Comparison of ENCODE assay signal across 18 cellular contexts in genomic region chr2:134512734-134513467, GRCh38.
DNase-seq lines count a peak whose midpoint lies in the region; ATAC-seq, FAIRE-seq and TF ChIP-seq lines count a peak whose summit lies in the region.
"Had no signal": no experiment of that assay in that cellular context is flagged by ENCODE, and none has a peak within 500 bp of the region (broad histone marks: within the 10 kb centered on the region; RNA-seq: fewer than 3 reads in every experiment).

No MANE protein-coding gene starts in this region.

- H3K9me3 ChIP-seq in HepG2 (ENCODE audit: low read length) (no peaks in the 10 kb centered on the region), right lobe of liver (no peaks in the 10 kb centered on the region)
- H3K9me3 ChIP-seq: BLaER1 treated with 17β-estradiol and CSF1 and Interleukin-3, amounts not matched to agents 10 nM and 100 nM; HAP-1 had no signal

- no peak for TF ChIP-seq RAD21 in HepG2 (CRISPR knock-in tag; IDR thresholded peaks at IDR 0.05)

- no peaks in the 10 kb centered on the region for H3K36me3 ChIP-seq in HepG2 (replicated peaks in 1 of 2; ENCODE audit: control insufficient read depth in 1 of 2, insufficient read depth in 2 of 2, low read length in 2 of 2)
- no peaks in the 10 kb centered on the region for H3K36me3 ChIP-seq in right lobe of liver
- H3K36me3 ChIP-seq: BLaER1 treated with 17β-estradiol and CSF1 and Interleukin-3, amounts not matched to agents 10 nM and 100 nM; HAP-1 had no signal

- H2AFZ ChIP-seq in HepG2 (ENCODE audit: low read length) = no peak overlapping the region
- H2AFZ ChIP-seq: GM23248 had no signal

- peaks cover 2% of the 10 kb centered on the region for H3K27me3 Mint-ChIP-seq in endothelial cell (ENCODE audit: unreplicated experiment)
- H3K27me3 Mint-ChIP-seq in memory B cell = no peaks in the 10 kb centered on the region
- H3K27me3 Mint-ChIP-seq: B cell had no signal

- H3K36me3 Mint-ChIP-seq in endothelial cell (ENCODE audit: low read depth, unreplicated experiment) = peaks cover 21% of the 10 kb centered on the region
- H3K36me3 Mint-ChIP-seq in memory B cell = peaks cover 6% of the 10 kb centered on the region
- no peaks in the 10 kb centered on the region for H3K36me3 Mint-ChIP-seq in activated naive CD4-positive, alpha-beta T cell treated with anti-CD3 and anti-CD28 coated beads, Interleukin-2, amount 50 U/mL, for 72 hours
- H3K36me3 Mint-ChIP-seq: CD8-positive, alpha-beta T cell had no signal

- H3K4me1 Mint-ChIP-seq in endothelial cell (ENCODE audit: unreplicated experiment) (no peaks in the 10 kb centered on the region), memory B cell (no peaks in the 10 kb centered on the region)
- H3K4me1 Mint-ChIP-seq: B cell had no signal

- 11% methylated on average over 5 of the region's 5 CpGs for WGBS in HepG2 (ENCODE audit: low lambda C conversion rate)
- WGBS in right lobe of liver (ENCODE audit: insufficient coverage, low coverage, low lambda C conversion rate, missing lambda C conversion rate) = 71% methylated on average over 5 of the region's 5 CpGs

- H3K4me1 ChIP-seq in HepG2 (ENCODE audit: insufficient read depth, low read length) (no peaks in the 10 kb centered on the region), right lobe of liver (no peaks in the 10 kb centered on the region)
- H3K4me1 ChIP-seq: BLaER1 treated with 17β-estradiol and CSF1 and Interleukin-3, amounts not matched to agents 10 nM and 100 nM; HAP-1 had no signal

- H3K9ac ChIP-seq in HepG2 (ENCODE audit: insufficient read depth, low read depth, low read length) = no peak overlapping the region
- H3K9ac ChIP-seq: BLaER1 treated with 17β-estradiol and CSF1 and Interleukin-3, amounts not matched to agents 10 nM and 100 nM; GM23248 had no signal

- H3K27ac Mint-ChIP-seq in endothelial cell (ENCODE audit: unreplicated experiment) (no peak overlapping the region), memory B cell (peak overlapping the region; percentile 22)
- no peak overlapping the region for H3K27ac Mint-ChIP-seq in activated naive CD4-positive, alpha-beta T cell treated with anti-CD3 and anti-CD28 coated beads, Interleukin-2, amount 50 U/mL, for 72 hours
- H3K27ac Mint-ChIP-seq: B cell; CD8-positive, alpha-beta T cell had no signal

- no peak overlapping the region for H3K27ac ChIP-seq in HepG2 (ENCODE audit: extremely low read length, insufficient read depth, low read length)
- no peak overlapping the region for H3K27ac ChIP-seq in right lobe of liver
- H3K27ac ChIP-seq: BLaER1 treated with 17β-estradiol and CSF1 and Interleukin-3, amounts not matched to agents 10 nM and 100 nM; GM23248; HL-60 had no signal

- intact Hi-C loops in HepG2 (cut with micrococcal nuclease; ENCODE audit: unreplicated experiment) (no loop called here), right lobe of liver (cut with DNase I) (no loop called here)

- POLR2A ChIA-PET in HepG2 (lab: Yijun Ruan, JAX) = no interaction called here

- H3K27me3 ChIP-seq in HepG2 (ENCODE audit: control insufficient read depth in 1 of 2, insufficient read depth in 2 of 2, low read length in 2 of 2) (peaks cover 2 to 43% of the 10 kb centered on the region in 2 experiments; a peak in 4 of 5 replicates), right lobe of liver (no peaks in the 10 kb centered on the region)
- H3K27me3 ChIP-seq: BLaER1 treated with 17β-estradiol and CSF1 and Interleukin-3, amounts not matched to agents 10 nM and 100 nM had no signal

- H3K4me2 ChIP-seq in HepG2 (ENCODE audit: low read depth, low read length) = no peak overlapping the region
- H3K4me2 ChIP-seq: BLaER1 treated with 17β-estradiol and CSF1 and Interleukin-3, amounts not matched to agents 10 nM and 100 nM had no signal

- TF ChIP-seq EP300 in HepG2 (IDR thresholded peaks at IDR 0.05; ENCODE audit: low read depth in 2 of 2, low read length in 2 of 2) (no peak), HepG2 (CRISPR knock-in tag; IDR thresholded peaks at IDR 0.05; ENCODE audit: borderline replicate concordance) (no peak)

- no TSS peak for BruUV-seq in HepG2 (replicated peaks; lab: Mats Ljungman, UMichigan)

- H3K4me3 Mint-ChIP-seq in endothelial cell (ENCODE audit: unreplicated experiment) (peak overlapping the region; percentile 63), memory B cell (no peak overlapping the region)
- H3K4me3 Mint-ChIP-seq: B cell; CD8-positive, alpha-beta T cell had no signal

- no peak for FAIRE-seq in HepG2 (lab: Jason Lieb, UNC)
- FAIRE-seq: GM12878 had no signal

- no peaks in the 10 kb centered on the region for H3K79me2 ChIP-seq in HepG2 (ENCODE audit: insufficient read depth, low read length)

- TF ChIP-seq CTCF in HepG2 (CRISPR knock-in tag; IDR thresholded peaks at IDR 0.05) (no peak), right lobe of liver (IDR thresholded peaks at IDR 0.05) (no peak), endothelial cell (IDR thresholded peaks at IDR 0.05; ENCODE audit: unreplicated experiment) (no peak)

- H3K4me3 ChIP-seq in HepG2 (replicated peaks in 1 of 3; ENCODE audit: insufficient read depth in 1 of 3, low read depth in 2 of 3, low read length in 3 of 3) (no peak overlapping the region), right lobe of liver (no peak overlapping the region)
- H3K4me3 ChIP-seq: BLaER1 treated with 17β-estradiol and CSF1 and Interleukin-3, amounts not matched to agents 10 nM and 100 nM; GM12878; GM23248; HAP-1 had no signal

- CTCF ChIA-PET in HepG2 (lab: Yijun Ruan, JAX; ENCODE audit: low intra/inter-chr PET ratio, low total read pairs) = no interaction called here

- TF ChIP-seq POLR2A in HepG2 (IDR thresholded peaks at IDR 0.05; ENCODE audit: insufficient read depth in 1 of 2, low read depth in 2 of 2, low read length in 2 of 2) = no peak
- TF ChIP-seq POLR2A in right lobe of liver (IDR thresholded peaks at IDR 0.05) = no peak

- ATAC-seq in HepG2 (no peak), right lobe of liver (no peak), memory B cell (ENCODE audit: low read depth) (no peak), GM18868 (IDR thresholded peaks at IDR 0.05; ENCODE audit: unreplicated experiment) (no peak)
- ATAC-seq in activated naive CD4-positive, alpha-beta T cell treated with anti-CD3 and anti-CD28 coated beads, Interleukin-2, amount 50 U/mL, for 72 hours = no peak
- ATAC-seq: CD8-positive, alpha-beta T cell; GM12878 had no signal

- DNase-seq in HepG2 (ENCODE audit: low spot score) = no peak
- no peak for DNase-seq in right lobe of liver
- no peak for DNase-seq in endothelial cell (ENCODE audit: low spot score)
- no peak for DNase-seq in memory B cell (ENCODE audit: low spot score in 2 of 2)
- DNase-seq in activated naive CD4-positive, alpha-beta T cell treated with anti-CD3 and anti-CD28 coated beads, Interleukin-2, amount 50 U/mL, for 72 hours (ENCODE audit: low spot score in 2 of 2) = no peak
- no peak for DNase-seq in cerebellum (ENCODE audit: low spot score)
- DNase-seq: Calu3; CD8-positive, alpha-beta T cell; DND-41; EL; GM23248; IMR-90 had no signal

- no peaks in the 10 kb centered on the region for H4K20me1 ChIP-seq in HepG2 (ENCODE audit: insufficient read depth, low read length)
- H4K20me1 ChIP-seq: BLaER1 treated with 17β-estradiol and CSF1 and Interleukin-3, amounts not matched to agents 10 nM and 100 nM had no signal

- H3K9me3 Mint-ChIP-seq in endothelial cell (ENCODE audit: unreplicated experiment) = no peaks in the 10 kb centered on the region
- H3K9me3 Mint-ChIP-seq in memory B cell = no peaks in the 10 kb centered on the region
- no peaks in the 10 kb centered on the region for H3K9me3 Mint-ChIP-seq in activated naive CD4-positive, alpha-beta T cell treated with anti-CD3 and anti-CD28 coated beads, Interleukin-2, amount 50 U/mL, for 72 hours
- H3K9me3 Mint-ChIP-seq: CD8-positive, alpha-beta T cell had no signal

- in situ Hi-C loops in HepG2 (cut with HindIII; ENCODE audit: extremely low pct_ligation_motif_present, low pct_unique_long_range_greater_than_20kb) = no loop called here

TF ChIP-seq in HepG2, 621 proteins besides CTCF, POLR2A, EP300 and RAD21:
- peak; percentile 78 for TF ChIP-seq ATF7 (IDR thresholded peaks at IDR 0.05)
- TF ChIP-seq ATF7 (CRISPR knock-in tag; IDR thresholded peaks at IDR 0.05) = no peak
- no peak for TF ChIP-seq ZNF772 (CRISPR knock-in tag; IDR thresholded peaks at IDR 0.05)
